9 cellular contexts compared by ENCODE assay signal in the genomic region with DNA sequence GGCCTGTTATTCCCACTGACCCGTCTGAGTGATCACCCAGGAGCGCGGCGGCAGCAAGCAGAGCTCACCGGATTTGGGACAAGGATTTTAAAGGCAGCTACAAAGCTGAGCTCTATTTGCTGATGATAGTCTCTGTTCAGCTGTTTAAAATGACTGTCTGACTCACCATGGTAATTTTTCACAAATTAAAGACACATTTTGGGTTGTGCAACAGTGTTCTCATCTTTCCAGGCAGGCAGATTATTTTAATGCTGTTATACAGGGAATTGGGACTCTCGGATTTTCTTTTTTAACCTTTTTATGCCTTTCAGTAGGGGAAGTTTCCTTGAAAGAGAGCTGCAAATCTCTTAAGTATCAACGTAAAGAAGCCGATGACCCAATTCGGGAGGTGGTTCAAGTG. TPM values are rescaled to one million over a fixed set of nuclear protein-coding genes. Genes with fewer than 3 reads are reported as not detected.
DNase-seq lines count a peak whose midpoint lies in the region; ATAC-seq and TF ChIP-seq lines count a peak whose summit lies in the region.
"Not testable (repeated sequence)": the region's sequence is repeated elsewhere in the genome, so short reads cannot be mapped to it uniquely, and the experiment has no call there.
"Had no signal": no experiment of that assay in that cellular context is flagged by ENCODE, and none has a peak within 500 bp of the region (broad histone marks: within the 10 kb centered on the region; RNA-seq: fewer than 3 reads in every experiment).

No MANE protein-coding gene starts in this region.

- TF ChIP-seq POLR2A in esophagus muscularis mucosa (IDR thresholded peaks at IDR 0.05; ENCODE audit: low read depth); stomach (IDR thresholded peaks at IDR 0.05): not testable (repeated sequence)

- H3K36me3 ChIP-seq in esophagus muscularis mucosa (peaks cover 20 to 35% (median 26%) of the 10 kb centered on the region in 4 donors), stomach (peaks cover 18 to 42% (median 35%) of the 10 kb centered on the region in 4 donors)

- not testable (repeated sequence) for H3K4me1 Mint-ChIP-seq in T-helper 17 cell; osteocyte (ENCODE audit: unreplicated experiment)

- not testable (repeated sequence) for ATAC-seq in T-helper 17 cell

- H3K4me1 ChIP-seq in esophagus muscularis mucosa, result peaks cover 3 to 10% (median 7%) of the 10 kb centered on the region in 4 donors
- peaks cover 0 to 23% (median 8%) of the 10 kb centered on the region in 4 donors for H3K4me1 ChIP-seq in stomach

- H3K27me3 Mint-ChIP-seq in T-helper 17 cell; osteocyte (ENCODE audit: unreplicated experiment): not testable (repeated sequence)

- peak overlapping the region; percentile 73 for H3K4me3 Mint-ChIP-seq in T-helper 17 cell
- not testable (repeated sequence) for H3K4me3 Mint-ChIP-seq in osteocyte (ENCODE audit: unreplicated experiment)

- not testable (repeated sequence) for H3K9me3 ChIP-seq in T-helper 17 cell (ENCODE audit: control insufficient read depth, low read length, poor library complexity, severe bottlenecking); esophagus muscularis mucosa; stomach

- not testable (repeated sequence) for TF ChIP-seq EP300 in esophagus muscularis mucosa (IDR thresholded peaks at IDR 0.05); stomach (IDR thresholded peaks at IDR 0.05)

- H3K27ac ChIP-seq in 22Rv1 (0 out of 2 replicates have a peak overlapping the region, but pooled peaks have one; percentile 13), esophagus muscularis mucosa (replicated peaks in 1 of 4) (peak overlapping the region in 3 of 4 donors; percentile 20 to 68 (median 34)), stomach (peak overlapping the region in 3 of 5 donors; percentile 56 to 65 (median 57))

- not testable (repeated sequence) for H3K36me3 Mint-ChIP-seq in T-helper 17 cell (ENCODE audit: low read depth); osteocyte (ENCODE audit: unreplicated experiment)

- WGBS in esophagus muscularis mucosa, result 80% methylated on average over 9 of the region's 9 CpGs
- WGBS in stomach, 5 donors, result 46 to 84% (median 68%) methylated on average over 3 to 9 of the region's 9 CpGs

- not testable (repeated sequence) for H3K27me3 ChIP-seq in esophagus muscularis mucosa, stomach

- peak overlapping the region; percentile 88 for H3K27ac Mint-ChIP-seq in T-helper 17 cell
- H3K27ac Mint-ChIP-seq in osteocyte (ENCODE audit: unreplicated experiment), result peak overlapping the region; percentile 47

- H3K9me3 Mint-ChIP-seq in osteocyte (ENCODE audit: unreplicated experiment), result not testable (repeated sequence)

- TF ChIP-seq CTCF in 22Rv1 (IDR thresholded peaks at IDR 0.05); HFF-Myc (IDR thresholded peaks at IDR 0.05; ENCODE audit: low read depth, low read length, missing control alignments); esophagus muscularis mucosa (IDR thresholded peaks at IDR 0.05); foreskin fibroblast (IDR thresholded peaks at IDR 0.05; ENCODE audit: low read depth, low read length); osteocyte (IDR thresholded peaks at IDR 0.05); stomach (IDR thresholded peaks at IDR 0.05): not testable (repeated sequence)

- DNase-seq in HFF-Myc (ENCODE audit: extremely low read depth, low read depth); T-helper 17 cell; esophagus muscularis mucosa (ENCODE audit: extremely low spot score); osteocyte (ENCODE audit: extremely low spot score, unreplicated experiment); stomach: not testable (repeated sequence)
- peak; percentile 24 for DNase-seq in amniotic stem cell (lab: John Stamatoyannopoulos, UW)
- DNase-seq in foreskin fibroblast, result peak; percentile 39 to 56

- intact Hi-C loops in esophagus muscularis mucosa (cut with DNase I); stomach (cut with DNase I; ENCODE audit: low total_unique reads): not testable (repeated sequence)

- peak overlapping the region; percentile 23 for H3K4me3 ChIP-seq in HFF-Myc (replicated peaks; ENCODE audit: low read depth, low read length)
- H3K4me3 ChIP-seq in esophagus muscularis mucosa, stomach: not testable (repeated sequence)
- peak overlapping the region in 1 of 2 donors; percentile 11 for H3K4me3 ChIP-seq in foreskin fibroblast (ENCODE audit: low read depth in 1 of 2, low read length in 2 of 2)

RNA-seq across cellular contexts. Expression of gene CDK11B, which starts 3.6 kb away (rescaled TPM):
- total RNA-seq in T-helper 17 cell, result 10 to 100 TPM; 43.9 to 49.8 TPM
- 10 to 100 TPM; 27.2 to 68.9 (median 33.0) TPM for total RNA-seq in esophagus muscularis mucosa
- total RNA-seq in osteocyte, result 28.8 and 29.7 TPM in 2 replicates
- total RNA-seq in stomach, result 10 to 100 TPM in 4 of 5 donors, 1 to 10 TPM in 1; 9.0 to 62.6 (median 29.3) TPM
- polyA plus RNA-seq in stomach, result 10 to 100 TPM; 21.6 to 37.4 (median 27.9) TPM

RNA-seq across cellular contexts. Expression of gene SLC35E2B, which starts 30.2 kb away (rescaled TPM):
- total RNA-seq in T-helper 17 cell (10 to 100 TPM; 67.5 to 87.3 TPM), esophagus muscularis mucosa (10 to 100 TPM; 25.7 to 65.0 (median 35.6) TPM), osteocyte (84.9 and 85.2 TPM in 2 replicates), stomach (100 to 1,000 TPM in 1 of 5 donors, 10 to 100 TPM in 4; 16.9 to 105 (median 64.5) TPM)
- polyA plus RNA-seq in stomach, result 10 to 100 TPM; 11.2 to 16.7 (median 11.3) TPM

RNA-seq across cellular contexts. Expression of gene MMP23B, which starts 30.4 kb away (rescaled TPM):
- total RNA-seq in T-helper 17 cell (1 to 10 TPM; 3.9 to 4.2 TPM), esophagus muscularis mucosa (10 to 100 TPM in 3 of 4 donors, 1 to 10 TPM in 1; 3.2 to 19.5 (median 14.0) TPM), osteocyte (4.8 and 8.5 TPM in 2 replicates), stomach (100 to 1,000 TPM in 1 of 5 donors, 10 to 100 TPM in 4; 15.1 to 111 (median 19.3) TPM)
- polyA plus RNA-seq in stomach, result 10 to 100 TPM in 2 of 3 donors, 1 to 10 TPM in 1; 5.5 to 16.2 (median 12.7) TPM
- total RNA-seq: HT1080 had no signal

RNA-seq across cellular contexts. Expression of gene MIB2, which starts 47.1 kb away (rescaled TPM):
- total RNA-seq in T-helper 17 cell, result 10 to 100 TPM; 42.0 to 50.0 TPM
- 10 to 100 TPM; 33.6 to 99.9 (median 74.6) TPM for total RNA-seq in esophagus muscularis mucosa
- total RNA-seq in osteocyte, result 105 and 108 TPM in 2 replicates
- 100 to 1,000 TPM in 3 of 5 donors, 10 to 100 TPM in 2; 21.5 to 871 (median 193) TPM for total RNA-seq in stomach
- polyA plus RNA-seq in stomach, result 100 to 1,000 TPM; 124 to 139 (median 136) TPM
